Comparison of ENCODE assay signal across 1 cellular context in genomic region chr12:11500222-11500860, GRCh38.
TF ChIP-seq lines count a peak whose summit lies in the region.

No MANE protein-coding gene starts in this region.

TF ChIP-seq in GM12878, 131 proteins besides CTCF, POLR2A, EP300 and RAD21 (continued from another document and continues in another):
- TF ChIP-seq MLLT1 (IDR thresholded peaks at IDR 0.05) (no peak), NKRF (conservative IDR thresholded peaks at IDR 0.05) (peak; percentile 90), ZNF384 (IDR thresholded peaks at IDR 0.05; ENCODE audit: borderline replicate concordance, low read depth, low read length) (no peak), KAT2A (conservative IDR thresholded peaks at IDR 0.05; ENCODE audit: control insufficient read depth, low read depth, low read length) (no peak), E4F1 (IDR thresholded peaks at IDR 0.05; ENCODE audit: borderline replicate concordance, partially characterized antibody) (no peak), GABPA (IDR thresholded peaks at IDR 0.05; ENCODE audit: low read depth) (no peak), SREBF2 (IDR thresholded peaks at IDR 0.05; ENCODE audit: low read length) (no peak), RFX5 (IDR thresholded peaks at IDR 0.05; ENCODE audit: low read depth, low read length) (no peak), PAX5 (IDR thresholded peaks at IDR 0.05; ENCODE audit: borderline replicate concordance, low read depth, low read length) (no peak), SP1 (IDR thresholded peaks at IDR 0.05; ENCODE audit: low read depth, low read length) (no peak), IRF5 (IDR thresholded peaks at IDR 0.05; ENCODE audit: borderline replicate concordance) (no peak), TBL1XR1 (IDR thresholded peaks at IDR 0.05; ENCODE audit: low read depth, low read length) (no peak), KLF5 (IDR thresholded peaks at IDR 0.05; ENCODE audit: partially characterized antibody) (no peak), IKZF1 (conservative IDR thresholded peaks at IDR 0.05) (peak; percentile 15; the same call in 1 of the 2 replicates), LARP7 (IDR thresholded peaks at IDR 0.05) (0 out of 2 replicates have a peak, but pooled peaks have one; percentile 56), KDM1A (IDR thresholded peaks at IDR 0.05; ENCODE audit: borderline replicate concordance) (no peak), BACH1 (IDR thresholded peaks at IDR 0.05; ENCODE audit: borderline replicate concordance) (no peak), ESRRA (IDR thresholded peaks at IDR 0.05; ENCODE audit: low read length) (no peak), YBX1 (IDR thresholded peaks at IDR 0.05) (no peak), SMAD5 (IDR thresholded peaks at IDR 0.05; ENCODE audit: low read depth) (no peak), EGR1 (IDR thresholded peaks at IDR 0.05; ENCODE audit: borderline replicate concordance in 1 of 2, low read depth in 2 of 2, low read length in 2 of 2) (no peak), ZBED1 (IDR thresholded peaks at IDR 0.05; ENCODE audit: borderline replicate concordance) (no peak), HSF1 (IDR thresholded peaks at IDR 0.05; ENCODE audit: low read depth, low read length) (no peak), JUNB (IDR thresholded peaks at IDR 0.05) (no peak), EZH2 (IDR thresholded peaks at IDR 0.05; ENCODE audit: borderline replicate concordance, control insufficient read depth, low read depth, low read length) (no peak), IRF3 (IDR thresholded peaks at IDR 0.05) (no peak), BHLHE40 (IDR thresholded peaks at IDR 0.05; ENCODE audit: borderline replicate concordance in 1 of 2, low read depth in 2 of 2, low read length in 1 of 2) (no peak), DPF2 (IDR thresholded peaks at IDR 0.05) (no peak), FOXK2 (IDR thresholded peaks at IDR 0.05) (no peak), TCF12 (IDR thresholded peaks at IDR 0.05; ENCODE audit: low read depth, low read length) (no peak), GATAD2B (conservative IDR thresholded peaks at IDR 0.05; ENCODE audit: low read depth) (no peak), MYB (IDR thresholded peaks at IDR 0.05; ENCODE audit: borderline replicate concordance, low read depth, low read length) (no peak), ZNF592 (IDR thresholded peaks at IDR 0.05) (no peak), RB1 (IDR thresholded peaks at IDR 0.05; ENCODE audit: borderline replicate concordance) (0 out of 2 replicates have a peak, but pooled peaks have one; percentile 47), HCFC1 (IDR thresholded peaks at IDR 0.05; ENCODE audit: low read length) (peak; percentile 35; the same call in 1 of the 2 replicates), MXI1 (IDR thresholded peaks at IDR 0.05; ENCODE audit: low read depth, low read length) (peak; percentile 91), NFYA (IDR thresholded peaks at IDR 0.05; ENCODE audit: borderline replicate concordance, low read depth, low read length) (no peak), PML (IDR thresholded peaks at IDR 0.05; ENCODE audit: low read length) (no peak)
- TF ChIP-seq, protein P1, sequence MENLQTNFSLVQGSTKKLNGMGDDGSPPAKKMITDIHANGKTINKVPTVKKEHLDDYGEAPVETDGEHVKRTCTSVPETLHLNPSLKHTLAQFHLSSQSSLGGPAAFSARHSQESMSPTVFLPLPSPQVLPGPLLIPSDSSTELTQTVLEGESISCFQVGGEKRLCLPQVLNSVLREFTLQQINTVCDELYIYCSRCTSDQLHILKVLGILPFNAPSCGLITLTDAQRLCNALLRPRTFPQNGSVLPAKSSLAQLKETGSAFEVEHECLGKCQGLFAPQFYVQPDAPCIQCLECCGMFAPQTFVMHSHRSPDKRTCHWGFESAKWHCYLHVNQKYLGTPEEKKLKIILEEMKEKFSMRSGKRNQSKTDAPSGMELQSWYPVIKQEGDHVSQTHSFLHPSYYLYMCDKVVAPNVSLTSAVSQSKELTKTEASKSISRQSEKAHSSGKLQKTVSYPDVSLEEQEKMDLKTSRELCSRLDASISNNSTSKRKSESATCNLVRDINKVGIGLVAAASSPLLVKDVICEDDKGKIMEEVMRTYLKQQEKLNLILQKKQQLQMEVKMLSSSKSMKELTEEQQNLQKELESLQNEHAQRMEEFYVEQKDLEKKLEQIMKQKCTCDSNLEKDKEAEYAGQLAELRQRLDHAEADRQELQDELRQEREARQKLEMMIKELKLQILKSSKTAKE (IDR thresholded peaks at IDR 0.05; ENCODE audit: low read depth, poor library complexity, severe bottlenecking), result no peak
- TF ChIP-seq, protein P2, sequence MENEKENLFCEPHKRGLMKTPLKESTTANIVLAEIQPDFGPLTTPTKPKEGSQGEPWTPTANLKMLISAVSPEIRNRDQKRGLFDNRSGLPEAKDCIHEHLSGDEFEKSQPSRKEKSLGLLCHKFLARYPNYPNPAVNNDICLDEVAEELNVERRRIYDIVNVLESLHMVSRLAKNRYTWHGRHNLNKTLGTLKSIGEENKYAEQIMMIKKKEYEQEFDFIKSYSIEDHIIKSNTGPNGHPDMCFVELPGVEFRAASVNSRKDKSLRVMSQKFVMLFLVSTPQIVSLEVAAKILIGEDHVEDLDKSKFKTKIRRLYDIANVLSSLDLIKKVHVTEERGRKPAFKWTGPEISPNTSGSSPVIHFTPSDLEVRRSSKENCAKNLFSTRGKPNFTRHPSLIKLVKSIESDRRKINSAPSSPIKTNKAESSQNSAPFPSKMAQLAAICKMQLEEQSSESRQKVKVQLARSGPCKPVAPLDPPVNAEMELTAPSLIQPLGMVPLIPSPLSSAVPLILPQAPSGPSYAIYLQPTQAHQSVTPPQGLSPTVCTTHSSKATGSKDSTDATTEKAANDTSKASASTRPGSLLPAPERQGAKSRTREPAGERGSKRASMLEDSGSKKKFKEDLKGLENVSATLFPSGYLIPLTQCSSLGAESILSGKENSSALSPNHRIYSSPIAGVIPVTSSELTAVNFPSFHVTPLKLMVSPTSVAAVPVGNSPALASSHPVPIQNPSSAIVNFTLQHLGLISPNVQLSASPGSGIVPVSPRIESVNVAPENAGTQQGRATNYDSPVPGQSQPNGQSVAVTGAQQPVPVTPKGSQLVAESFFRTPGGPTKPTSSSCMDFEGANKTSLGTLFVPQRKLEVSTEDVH (IDR thresholded peaks at IDR 0.05; ENCODE audit: low read depth, partially characterized antibody), result no peak
- TF ChIP-seq, protein P3, sequence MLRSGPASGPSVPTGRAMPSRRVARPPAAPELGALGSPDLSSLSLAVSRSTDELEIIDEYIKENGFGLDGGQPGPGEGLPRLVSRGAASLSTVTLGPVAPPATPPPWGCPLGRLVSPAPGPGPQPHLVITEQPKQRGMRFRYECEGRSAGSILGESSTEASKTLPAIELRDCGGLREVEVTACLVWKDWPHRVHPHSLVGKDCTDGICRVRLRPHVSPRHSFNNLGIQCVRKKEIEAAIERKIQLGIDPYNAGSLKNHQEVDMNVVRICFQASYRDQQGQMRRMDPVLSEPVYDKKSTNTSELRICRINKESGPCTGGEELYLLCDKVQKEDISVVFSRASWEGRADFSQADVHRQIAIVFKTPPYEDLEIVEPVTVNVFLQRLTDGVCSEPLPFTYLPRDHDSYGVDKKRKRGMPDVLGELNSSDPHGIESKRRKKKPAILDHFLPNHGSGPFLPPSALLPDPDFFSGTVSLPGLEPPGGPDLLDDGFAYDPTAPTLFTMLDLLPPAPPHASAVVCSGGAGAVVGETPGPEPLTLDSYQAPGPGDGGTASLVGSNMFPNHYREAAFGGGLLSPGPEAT (IDR thresholded peaks at IDR 0.05; ENCODE audit: low read depth), result no peak
